8 cellular contexts compared by ENCODE assay signal in the genomic region with DNA sequence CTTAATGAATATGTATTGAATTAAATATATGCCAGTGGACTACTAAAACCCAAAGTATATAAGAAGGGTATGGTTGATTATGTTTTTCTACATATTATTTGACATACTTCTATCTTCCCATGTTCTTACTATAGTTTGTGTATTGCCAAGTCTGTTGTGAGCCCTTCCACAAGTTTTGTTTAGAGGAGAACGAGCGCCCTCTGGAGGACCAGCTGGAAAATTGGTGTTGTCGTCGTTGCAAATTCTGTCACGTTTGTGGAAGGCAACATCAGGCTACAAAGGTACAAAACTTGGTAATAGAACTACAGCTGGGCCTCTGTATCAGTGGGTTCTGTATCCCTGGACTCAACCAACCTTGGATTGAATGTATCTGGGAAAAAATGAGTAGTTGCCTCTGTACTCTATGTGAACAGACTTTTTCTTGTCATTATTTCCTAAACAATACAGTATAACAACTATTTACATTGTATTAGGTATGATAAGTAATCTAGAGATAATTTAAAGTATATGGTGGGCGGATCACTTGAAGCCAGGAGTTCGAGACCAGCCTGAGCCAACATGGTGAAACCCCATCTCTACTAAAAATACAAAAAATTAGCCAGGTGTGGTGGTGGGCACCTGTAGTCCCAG.
DNase-seq lines count a peak whose midpoint lies in the region; ATAC-seq and TF ChIP-seq lines count a peak whose summit lies in the region.

No MANE protein-coding gene starts in this region.

- peak; percentile 92 for TF ChIP-seq CTCF in C4-2B (conservative IDR thresholded peaks at IDR 0.05)

- H3K9me3 Mint-ChIP-seq in effector memory CD8-positive, alpha-beta T cell: no peaks in the 10 kb centered on the region

- H3K27me3 Mint-ChIP-seq in effector memory CD8-positive, alpha-beta T cell: no peaks in the 10 kb centered on the region

- H3K27ac ChIP-seq in C4-2B: no peak overlapping the region

- peak; percentile 82 for ATAC-seq in effector memory CD8-positive, alpha-beta T cell (replicated peaks)
- ATAC-seq in HG03280 (IDR thresholded peaks at IDR 0.05; ENCODE audit: unreplicated experiment): no peak

- DNase-seq in HS-27A (ENCODE audit: low read depth) (peak; percentile 9), NK-92 (lab: John Stamatoyannopoulos, UW; ENCODE audit: unreplicated experiment) (peak; percentile 7), middle frontal gyrus (ENCODE audit: extremely low spot score, low spot score) (peak; percentile 45)
- DNase-seq in activated CD8-positive, alpha-beta memory T cell treated with anti-CD3 and anti-CD28 coated beads for 24 hours: peak; percentile 90
- peak; percentile 72 to 79 (median 75) for DNase-seq in effector memory CD8-positive, alpha-beta T cell
- DNase-seq in stimulated activated CD8-positive, alpha-beta memory T cell treated with anti-CD3 and anti-CD28 coated beads, Interleukin-4, amount 100 ng/mL, for 4 hours (ENCODE audit: low read depth in 2 of 2, low spot score in 1 of 2): peak; percentile 49 to 58

- no peak overlapping the region for H3K27ac Mint-ChIP-seq in effector memory CD8-positive, alpha-beta T cell

- peaks cover 0 to 8% of the 10 kb centered on the region in 2 donors for H3K4me1 Mint-ChIP-seq in effector memory CD8-positive, alpha-beta T cell (ENCODE audit: low read depth in 2 of 2)

- H3K36me3 Mint-ChIP-seq in effector memory CD8-positive, alpha-beta T cell (ENCODE audit: insufficient read depth): peaks cover 82% of the 10 kb centered on the region

- H3K4me3 Mint-ChIP-seq in effector memory CD8-positive, alpha-beta T cell: no peak overlapping the region

Comparison
In these comparisons a context has a peak if more than half of its experiments do, and no peak if none do; other contexts are left out.
1. DNase-seq: peak in every context shown above with its lines; median percentile 90 in activated CD8-positive, alpha-beta memory T cell treated with anti-CD3 and anti-CD28 coated beads for 24 hours; 75 in effector memory CD8-positive, alpha-beta T cell; 54 in stimulated activated CD8-positive, alpha-beta memory T cell treated with anti-CD3 and anti-CD28 coated beads, Interleukin-4, amount 100 ng/mL, for 4 hours; 45 in middle frontal gyrus; 9 in HS-27A; 7 in NK-92.